In the genomic region with DNA sequence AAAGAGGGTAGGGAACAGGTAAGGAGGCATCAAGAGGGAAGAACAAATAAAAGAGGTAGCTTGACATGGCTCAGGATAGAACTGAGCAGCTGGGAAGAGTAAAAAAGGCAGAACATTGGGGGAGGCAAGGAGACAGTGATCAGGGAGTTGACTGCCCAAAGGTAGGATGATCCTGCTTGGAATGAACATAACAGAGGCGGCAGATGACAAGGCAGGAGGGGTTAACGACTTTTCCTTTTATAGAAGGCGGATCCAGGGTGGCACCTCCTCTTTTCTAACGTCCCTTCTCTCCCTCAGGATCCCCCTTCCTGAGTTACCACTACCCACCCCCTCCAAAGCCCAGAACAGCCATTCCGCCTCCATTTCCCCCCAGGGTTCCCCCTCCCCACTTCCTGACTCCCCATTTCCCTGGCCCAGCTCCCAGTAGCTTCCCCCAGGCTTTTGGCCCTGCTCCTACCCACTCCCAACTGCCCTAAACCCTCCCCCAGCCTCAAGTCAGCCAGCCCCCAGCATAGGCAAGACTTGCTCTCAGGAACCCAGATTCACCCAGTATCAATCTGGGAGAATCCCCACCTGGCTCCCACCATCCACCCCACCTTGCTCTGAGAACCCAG, we compare ENCODE assay signal across 9 cellular contexts. TPM values are rescaled to one million over a fixed set of nuclear protein-coding genes. Genes with fewer than 3 reads are reported as not detected.
DNase-seq lines count a peak whose midpoint lies in the region; ATAC-seq and TF ChIP-seq lines count a peak whose summit lies in the region.
"Had no signal": no experiment of that assay in that cellular context is flagged by ENCODE, and none has a peak within 500 bp of the region (broad histone marks: within the 10 kb centered on the region; RNA-seq: fewer than 3 reads in every experiment).

No MANE protein-coding gene starts in this region.

- no peak overlapping the region for H3K27ac Mint-ChIP-seq in stimulated activated naive B cell treated with anti-CD40 and anti-IgM and Interleukin-4, amounts not matched to agents 10 μg/mL and 1 μg/mL and 100 μg/mL, for 72 hours

- in situ Hi-C loops in GM23248 (cut with MboI) (no loop called here), GM13977 (cut with MboI; ENCODE audit: low pct_unique_long_range_greater_than_20kb, low sequenced_read_pairs, unreplicated experiment) (loop anchor here (25.0 kb wide), 1 partner anchor 513 kb away; a partner anchor contains a TSS)

- H3K4me3 ChIP-seq in GM23248 (0 out of 2 replicates have a peak overlapping the region, but pooled peaks have one; percentile 82), WERI-Rb-1 (ENCODE audit: low read depth, low read length) (no peak overlapping the region), gastroesophageal sphincter (no peak overlapping the region), rectal smooth muscle tissue (ENCODE audit: low read length) (no peak overlapping the region)

- peaks cover 10% of the 10 kb centered on the region in 2 donors for H3K36me3 Mint-ChIP-seq in stimulated activated naive B cell treated with anti-CD40 and anti-IgM and Interleukin-4, amounts not matched to agents 10 μg/mL and 1 μg/mL and 100 μg/mL, for 72 hours

- no peak for TF ChIP-seq POLR2A in gastroesophageal sphincter (IDR thresholded peaks at IDR 0.05)

- no peak overlapping the region for H3K4me3 Mint-ChIP-seq in stimulated activated naive B cell treated with anti-CD40 and anti-IgM and Interleukin-4, amounts not matched to agents 10 μg/mL and 1 μg/mL and 100 μg/mL, for 72 hours

- H3K9me2 ChIP-seq in GM23248 (ENCODE audit: insufficient read depth): no peaks in the 10 kb centered on the region

- H3K9me3 ChIP-seq in GM23248 (ENCODE audit: low read depth): no peaks in the 10 kb centered on the region
- H3K9me3 ChIP-seq in WERI-Rb-1 (ENCODE audit: severe bottlenecking): no peaks in the 10 kb centered on the region
- H3K9me3 ChIP-seq in gastroesophageal sphincter: no peaks in the 10 kb centered on the region

- no peaks in the 10 kb centered on the region for H3K9me3 Mint-ChIP-seq in stimulated activated naive B cell treated with anti-CD40 and anti-IgM and Interleukin-4, amounts not matched to agents 10 μg/mL and 1 μg/mL and 100 μg/mL, for 72 hours

- H3K4me1 ChIP-seq in GM23248 (ENCODE audit: insufficient read depth): peaks cover 57% of the 10 kb centered on the region
- H3K4me1 ChIP-seq in gastroesophageal sphincter: peaks cover 0 to 91% (median 49%) of the 10 kb centered on the region in 3 donors
- peaks cover 44% of the 10 kb centered on the region for H3K4me1 ChIP-seq in rectal smooth muscle tissue (ENCODE audit: control insufficient read depth, insufficient read depth, low read length)

- no peaks in the 10 kb centered on the region for H3K27me3 Mint-ChIP-seq in stimulated activated naive B cell treated with anti-CD40 and anti-IgM and Interleukin-4, amounts not matched to agents 10 μg/mL and 1 μg/mL and 100 μg/mL, for 72 hours

- H4K20me1 ChIP-seq in GM23248 (ENCODE audit: insufficient read depth): no peaks in the 10 kb centered on the region

- H3K9ac ChIP-seq in GM23248 (peak overlapping the region; percentile 98), rectal smooth muscle tissue (ENCODE audit: low read length) (no peak overlapping the region)

- DNase-seq in GM23248 (no peak), WERI-Rb-1 (no peak), HEK293T (ENCODE audit: extremely low spot score) (no peak), GM13977 (ENCODE audit: low spot score) (no peak)
- no peak for DNase-seq in stimulated activated naive B cell treated with anti-CD40 and anti-IgM and Interleukin-4, amounts not matched to agents 10 μg/mL and 1 μg/mL and 100 μg/mL, for 72 hours
- DNase-seq: stimulated activated CD4-positive, alpha-beta T cell treated with anti-CD3 and anti-CD28 coated beads, Interleukin-2, amount 100 ng/mL, for 24 hours had no signal

- H3F3A ChIP-seq in GM23248 (ENCODE audit: insufficient read depth): peaks cover 43% of the 10 kb centered on the region

- CTCF ChIA-PET in HEK293T (lab: Yijun Ruan, JAX): interaction anchor here (0.9 to 1.7 kb wide), 3 partner anchors 26 to 38 kb away, joined by 3 to 9 read pairs (median 4); a partner anchor contains a TSS

- peaks cover 58% of the 10 kb centered on the region for H3K79me2 ChIP-seq in GM23248 (ENCODE audit: insufficient read depth)

- TF ChIP-seq CTCF in WERI-Rb-1 (IDR thresholded peaks at IDR 0.05; ENCODE audit: low read depth, low read length) (no peak), gastroesophageal sphincter (IDR thresholded peaks at IDR 0.05) (no peak), GM13977 (IDR thresholded peaks at IDR 0.05; ENCODE audit: extremely low read depth, insufficient read depth, missing control alignments) (no peak)

- H3K36me3 ChIP-seq in GM23248 (ENCODE audit: low read depth) (peaks cover 12% of the 10 kb centered on the region; the same call in 1 of the 2 replicates), WERI-Rb-1 (peaks cover 19% of the 10 kb centered on the region), gastroesophageal sphincter (peaks cover 0 to 14% of the 10 kb centered on the region in 2 donors), rectal smooth muscle tissue (ENCODE audit: control insufficient read depth, insufficient read depth, low read length) (no peaks in the 10 kb centered on the region)

- POLR2A ChIA-PET in HEK293T (lab: Yijun Ruan, JAX): interaction anchor here (1.1 to 1.2 kb wide), 2 partner anchors 26 to 189 kb away, joined by 3 read pairs; a partner anchor contains a TSS

- H3K4me1 Mint-ChIP-seq in stimulated activated naive B cell treated with anti-CD40 and anti-IgM and Interleukin-4, amounts not matched to agents 10 μg/mL and 1 μg/mL and 100 μg/mL, for 72 hours: peaks cover 37 to 45% of the 10 kb centered on the region in 2 donors

- H3K27ac ChIP-seq in GM23248 (peak overlapping the region; percentile 100), WERI-Rb-1 (0 out of 2 replicates have a peak overlapping the region, but pooled peaks have one; percentile 7), gastroesophageal sphincter (peak overlapping the region in 3 of 4 donors; percentile 94 to 96 (median 96)), rectal smooth muscle tissue (ENCODE audit: low read depth, low read length) (peak overlapping the region; percentile 98)

- peak overlapping the region; percentile 39; the same call in 1 of the 2 replicates for H2AFZ ChIP-seq in GM23248

- H3K27me3 ChIP-seq in GM23248 (replicated peaks; ENCODE audit: insufficient read depth) (no peaks in the 10 kb centered on the region), WERI-Rb-1 (ENCODE audit: insufficient read depth, low read depth, severe bottlenecking) (no peaks in the 10 kb centered on the region), gastroesophageal sphincter (no peaks in the 10 kb centered on the region), rectal smooth muscle tissue (ENCODE audit: control insufficient read depth, insufficient read depth, low read length) (no peaks in the 10 kb centered on the region)

- no peak for TF ChIP-seq EP300 in gastroesophageal sphincter (IDR thresholded peaks at IDR 0.05)

- WGBS in GM23248 (ENCODE audit: low coverage in 1 of 2, low lambda C conversion rate in 2 of 2, missing lambda C conversion rate in 2 of 2), 2 experiments: 65 to 66% methylated on average over 5 of the region's 5 CpGs
- 28 to 65% methylated on average over 4 to 5 of the region's 5 CpGs for whole genome bisulfite sequencing in gastroesophageal sphincter (ENCODE audit: low coverage in 1 of 2), 2 donors

- ATAC-seq in gastroesophageal sphincter (no peak), HG03175 (IDR thresholded peaks at IDR 0.05; ENCODE audit: unreplicated experiment) (no peak)
- no peak for ATAC-seq in stimulated activated naive B cell treated with anti-CD40 and anti-IgM and Interleukin-4, amounts not matched to agents 10 μg/mL and 1 μg/mL and 100 μg/mL, for 72 hours (replicated peaks)

- peak overlapping the region; percentile 98 for H3K4me2 ChIP-seq in GM23248 (ENCODE audit: unreplicated experiment)

TF ChIP-seq in HEK293T, 16 proteins besides CTCF, POLR2A, EP300 and RAD21 (continues in another document):
- TF ChIP-seq ARNT (IDR thresholded peaks at IDR 0.05): no peak
- TF ChIP-seq L3MBTL2 (conservative IDR thresholded peaks at IDR 0.05): no peak
- TF ChIP-seq, protein P1, sequence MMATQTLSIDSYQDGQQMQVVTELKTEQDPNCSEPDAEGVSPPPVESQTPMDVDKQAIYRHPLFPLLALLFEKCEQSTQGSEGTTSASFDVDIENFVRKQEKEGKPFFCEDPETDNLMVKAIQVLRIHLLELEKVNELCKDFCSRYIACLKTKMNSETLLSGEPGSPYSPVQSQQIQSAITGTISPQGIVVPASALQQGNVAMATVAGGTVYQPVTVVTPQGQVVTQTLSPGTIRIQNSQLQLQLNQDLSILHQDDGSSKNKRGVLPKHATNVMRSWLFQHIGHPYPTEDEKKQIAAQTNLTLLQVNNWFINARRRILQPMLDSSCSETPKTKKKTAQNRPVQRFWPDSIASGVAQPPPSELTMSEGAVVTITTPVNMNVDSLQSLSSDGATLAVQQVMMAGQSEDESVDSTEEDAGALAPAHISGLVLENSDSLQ (IDR thresholded peaks at IDR 0.05): no peak
- no peak for TF ChIP-seq TARDBP (IDR thresholded peaks at IDR 0.05)
- no peak for TF ChIP-seq LEF1 (IDR thresholded peaks at IDR 0.05; ENCODE audit: borderline replicate concordance)
- TF ChIP-seq ELF4 (IDR thresholded peaks at IDR 0.05): no peak
- TF ChIP-seq FOXM1 (IDR thresholded peaks at IDR 0.05; ENCODE audit: borderline replicate concordance): no peak
- TF ChIP-seq NFRKB (IDR thresholded peaks at IDR 0.05): no peak
- TF ChIP-seq ZNF384 (IDR thresholded peaks at IDR 0.05): no peak
- TF ChIP-seq FOXA1 (IDR thresholded peaks at IDR 0.05): no peak
- TF ChIP-seq CTBP1 (IDR thresholded peaks at IDR 0.05; ENCODE audit: borderline replicate concordance): no peak
- TF ChIP-seq FOXK2 (IDR thresholded peaks at IDR 0.05): no peak

RNA-seq across cellular contexts. Expression of a gene that starts 0.8 kb away (rescaled TPM):
- total RNA-seq in GM23248 (2014; rRNA removed; shearing (Covaris generic)): 5.9 and 9.8 TPM in 2 replicates
- 5.3 and 7.2 TPM in 2 replicates for polyA plus RNA-seq in GM23248 (2016; fragmentation: Nextera tagmentation; extraction: Ambion mirVana)
- 10 to 100 TPM in 1 of 4 donors, 1 to 10 TPM in 3; 3.7 to 60.6 (median 6.7) TPM for total RNA-seq in gastroesophageal sphincter

RNA-seq across cellular contexts. Expression of a gene that starts 2.6 kb away (rescaled TPM):
- 104 and 125 TPM in 2 replicates for total RNA-seq in GM23248 (2014; rRNA removed; shearing (Covaris generic))
- polyA plus RNA-seq in GM23248 (2016; fragmentation: Nextera tagmentation; extraction: Ambion mirVana): 135 and 141 TPM in 2 replicates
- 100 to 1,000 TPM in 2 of 4 donors, 10 to 100 TPM in 2; 93.4 to 121 (median 100) TPM for total RNA-seq in gastroesophageal sphincter

RNA-seq across cellular contexts. Expression of a gene that starts 15.5 kb away (rescaled TPM):
- total RNA-seq in GM23248 (2014; rRNA removed; shearing (Covaris generic)): not detected in 2 replicates
- 0.49 TPM in 1 of 2 replicates, not detected in the other for polyA plus RNA-seq in GM23248 (2016; fragmentation: Nextera tagmentation; extraction: Ambion mirVana)
- total RNA-seq in gastroesophageal sphincter: 10 to 100 TPM in 3 of 4 donors, 1 to 10 TPM in 1; 6.4 to 74.6 (median 52.0) TPM

RNA-seq across cellular contexts. Expression of a gene that starts 22.3 kb away (rescaled TPM):
- 33.3 and 34.5 TPM in 2 replicates for total RNA-seq in GM23248 (2014; rRNA removed; shearing (Covaris generic))
- polyA plus RNA-seq in GM23248 (2016; fragmentation: Nextera tagmentation; extraction: Ambion mirVana): 30.6 and 31.3 TPM in 2 replicates
- total RNA-seq in gastroesophageal sphincter: 10 to 100 TPM; 14.8 to 26.4 (median 19.5) TPM

RNA-seq across cellular contexts. Expression of a gene that starts 23.8 kb away (rescaled TPM):
- total RNA-seq in GM23248 (2014; rRNA removed; shearing (Covaris generic)): not detected in 2 replicates
- not detected in 2 replicates for polyA plus RNA-seq in GM23248 (2016; fragmentation: Nextera tagmentation; extraction: Ambion mirVana)
- total RNA-seq in gastroesophageal sphincter: not detected

Comparison
In these comparisons a context has a peak if more than half of its experiments do, and no peak if none do; other contexts are left out.
1. H3K27ac ChIP-seq: peak in every context shown above with its lines; median percentile 100 in GM23248; 98 in rectal smooth muscle tissue; 96 in gastroesophageal sphincter; 7 in WERI-Rb-1.